In the genomic region with DNA sequence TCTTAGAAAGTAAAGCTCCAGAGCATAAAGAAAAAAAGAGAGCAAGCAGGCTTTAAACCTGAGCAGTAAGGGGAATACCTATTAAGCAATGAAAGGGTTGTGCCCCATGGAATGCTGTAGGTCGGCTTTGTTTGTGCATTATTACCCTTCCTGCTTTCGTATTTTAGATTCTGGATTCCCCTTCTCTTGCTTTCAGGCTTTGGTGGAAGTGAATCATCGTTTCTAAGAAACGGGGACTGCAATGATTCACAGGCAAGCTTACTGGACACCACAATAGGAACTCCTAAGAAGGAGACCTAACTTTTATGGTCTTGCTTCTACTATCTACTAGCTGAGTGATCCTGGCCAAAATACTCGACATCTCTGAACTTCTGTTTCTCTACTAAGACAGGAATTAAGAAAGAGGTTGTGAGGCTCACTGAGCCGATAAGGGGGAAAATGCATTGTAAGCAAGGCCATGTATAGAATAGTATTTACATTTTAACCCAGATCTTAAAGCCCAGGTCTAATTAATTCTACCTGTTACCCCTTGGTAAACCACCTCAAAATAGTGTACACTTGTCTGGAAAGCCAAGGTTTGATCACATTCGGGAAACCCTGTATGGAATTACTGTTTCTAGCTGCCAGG, we compare ENCODE assay signal across 8 cellular contexts. TPM values are rescaled to one million over a fixed set of nuclear protein-coding genes. Genes with fewer than 3 reads are reported as not detected.
DNase-seq lines count a peak whose midpoint lies in the region; ATAC-seq, FAIRE-seq and TF ChIP-seq lines count a peak whose summit lies in the region.

No MANE protein-coding gene starts in this region.

- CTCF ChIA-PET in activated CD4-positive, alpha-beta memory T cell treated with anti-CD3 and anti-CD28 coated beads for 36 hours (lab: Charles Lee) = interaction anchor here (1.2 to 2.0 kb wide), 2 partner anchors 25 to 53 kb away, joined by 7 to 10 read pairs; no protein-coding TSS in a partner anchor

- FAIRE-seq in GM19239 (lab: Jason Lieb, UNC) = peak; percentile 93

- H3K4me3 ChIP-seq in CD4-positive, CD25-positive, alpha-beta regulatory T cell (ENCODE audit: low read depth, low read length) = no peak overlapping the region
- H3K4me3 ChIP-seq in hepatocyte = no peak overlapping the region

- H4K20me1 ChIP-seq in hepatocyte (ENCODE audit: insufficient read depth, poor library complexity, severe bottlenecking) = no peaks in the 10 kb centered on the region

- no peak overlapping the region for H2AFZ ChIP-seq in hepatocyte

- H3K27ac ChIP-seq in CD4-positive, CD25-positive, alpha-beta regulatory T cell (ENCODE audit: insufficient read depth, low read length, poor library complexity, severe bottlenecking) = no peak overlapping the region
- peak overlapping the region; percentile 78 for H3K27ac ChIP-seq in hepatocyte

- peaks cover 12% of the 10 kb centered on the region for H3K4me1 ChIP-seq in CD4-positive, CD25-positive, alpha-beta regulatory T cell (ENCODE audit: control insufficient read depth, insufficient read depth, low read length, poor library complexity, severe bottlenecking)
- H3K4me1 ChIP-seq in hepatocyte (ENCODE audit: insufficient read depth) = peaks cover 15% of the 10 kb centered on the region

- H3K9me3 Mint-ChIP-seq in CD4-positive, CD25-positive, alpha-beta regulatory T cell = peaks cover 0 to 1% (median 0%) of the 10 kb centered on the region in 7 donors
- H3K9me3 Mint-ChIP-seq in activated CD4-positive, alpha-beta memory T cell treated with anti-CD3 and anti-CD28 coated beads for 36 hours = no peaks in the 10 kb centered on the region
- H3K9me3 Mint-ChIP-seq in type B pancreatic cell = no peaks in the 10 kb centered on the region

- peaks cover 0 to 15% (median 11%) of the 10 kb centered on the region in 4 donors for H3K4me1 Mint-ChIP-seq in CD4-positive, CD25-positive, alpha-beta regulatory T cell
- H3K4me1 Mint-ChIP-seq in activated CD4-positive, alpha-beta memory T cell treated with anti-CD3 and anti-CD28 coated beads for 36 hours (ENCODE audit: low read depth) = peaks cover 49% of the 10 kb centered on the region
- H3K4me1 Mint-ChIP-seq in type B pancreatic cell (ENCODE audit: unreplicated experiment) = peaks cover 7% of the 10 kb centered on the region

- peak overlapping the region; percentile 2 to 78 (median 54) for H3K4me3 Mint-ChIP-seq in CD4-positive, CD25-positive, alpha-beta regulatory T cell
- H3K4me3 Mint-ChIP-seq in activated CD4-positive, alpha-beta memory T cell treated with anti-CD3 and anti-CD28 coated beads for 36 hours = peak overlapping the region; percentile 77
- peak overlapping the region; percentile 85 for H3K4me3 Mint-ChIP-seq in type B pancreatic cell

- no peaks in the 10 kb centered on the region for H3K36me3 ChIP-seq in CD4-positive, CD25-positive, alpha-beta regulatory T cell (ENCODE audit: control insufficient read depth, insufficient read depth, low read length)
- no peaks in the 10 kb centered on the region for H3K36me3 ChIP-seq in hepatocyte (replicated peaks; ENCODE audit: insufficient read depth, low read depth)

- H3K9me2 ChIP-seq in hepatocyte (replicated peaks; ENCODE audit: insufficient read depth) = no peaks in the 10 kb centered on the region

- H3K9me3 ChIP-seq in CD4-positive, CD25-positive, alpha-beta regulatory T cell (ENCODE audit: control insufficient read depth in 2 of 2, low read length in 2 of 2) = no peaks in the 10 kb centered on the region
- H3K9me3 ChIP-seq in hepatocyte (ENCODE audit: low read depth) = no peaks in the 10 kb centered on the region

- peak in 1 of 3 donors; percentile 65 for DNase-seq in CD4-positive, CD25-positive, alpha-beta regulatory T cell
- DNase-seq in GM19239 (ENCODE audit: insufficient read length, low spot score) (peak; percentile 33), hepatocyte (ENCODE audit: low spot score) (peak; percentile 67), type B pancreatic cell (ENCODE audit: extremely low spot score, unreplicated experiment) (no peak), NCI-H2196 treated with DMSO at 0.1 percent for 48 hours (lab: John Stamatoyannopoulos, UW; ENCODE audit: unreplicated experiment) (no peak), NCI-H1048 (lab: John Stamatoyannopoulos, UW) (no peak)
- peak; percentile 44 for DNase-seq in activated CD4-positive, alpha-beta memory T cell treated with anti-CD3 and anti-CD28 coated beads for 36 hours

- H3K27me3 ChIP-seq in CD4-positive, CD25-positive, alpha-beta regulatory T cell (ENCODE audit: control insufficient read depth, insufficient read depth, low read length) = peaks cover 23% of the 10 kb centered on the region
- H3K27me3 ChIP-seq in hepatocyte = peaks cover 8% of the 10 kb centered on the region

- intact Hi-C loops in activated CD4-positive, alpha-beta memory T cell treated with anti-CD3 and anti-CD28 coated beads for 36 hours (cut with micrococcal nuclease) = loop anchor here (1.0 to 10.0 kb wide), 11 partner anchors 53 to 921 kb away; a partner anchor contains a TSS

- no peak for TF ChIP-seq CTCF in hepatocyte (IDR thresholded peaks at IDR 0.05; ENCODE audit: poor library complexity)
- no peak for TF ChIP-seq CTCF in type B pancreatic cell (conservative IDR thresholded peaks at IDR 0.05)

- peak overlapping the region; percentile 94 for H3K4me2 ChIP-seq in hepatocyte

- 49% methylated on average over 7 of the region's 7 CpGs for WGBS in hepatocyte (ENCODE audit: low lambda C conversion rate, missing lambda C conversion rate)

- H3K36me3 Mint-ChIP-seq in CD4-positive, CD25-positive, alpha-beta regulatory T cell = peaks cover 11% of the 10 kb centered on the region
- H3K36me3 Mint-ChIP-seq in activated CD4-positive, alpha-beta memory T cell treated with anti-CD3 and anti-CD28 coated beads for 36 hours = peaks cover 4% of the 10 kb centered on the region
- H3K36me3 Mint-ChIP-seq in type B pancreatic cell = peaks cover 19% of the 10 kb centered on the region

- H3K27ac Mint-ChIP-seq in CD4-positive, CD25-positive, alpha-beta regulatory T cell = peak overlapping the region in 1 of 3 donors; percentile 17
- peak overlapping the region; percentile 84 for H3K27ac Mint-ChIP-seq in activated CD4-positive, alpha-beta memory T cell treated with anti-CD3 and anti-CD28 coated beads for 36 hours
- H3K27ac Mint-ChIP-seq in type B pancreatic cell = peak overlapping the region; percentile 99

- peak; percentile 11 to 27 for ATAC-seq in CD4-positive, CD25-positive, alpha-beta regulatory T cell (ENCODE audit: low read depth in 2 of 2)
- peak; percentile 39 for ATAC-seq in HG03521 (IDR thresholded peaks at IDR 0.05; ENCODE audit: unreplicated experiment)

- POLR2A ChIA-PET in activated CD4-positive, alpha-beta memory T cell treated with anti-CD3 and anti-CD28 coated beads for 36 hours (lab: Charles Lee) = interaction anchor here (0.6 to 1.8 kb wide), 5 partner anchors 26 to 1067 kb away, joined by 3 to 5 read pairs (median 3); a partner anchor contains a TSS

- H3K79me2 ChIP-seq in hepatocyte = no peaks in the 10 kb centered on the region

- H3K27me3 Mint-ChIP-seq in CD4-positive, CD25-positive, alpha-beta regulatory T cell = peaks cover 30% of the 10 kb centered on the region
- peaks cover 29% of the 10 kb centered on the region for H3K27me3 Mint-ChIP-seq in activated CD4-positive, alpha-beta memory T cell treated with anti-CD3 and anti-CD28 coated beads for 36 hours
- H3K27me3 Mint-ChIP-seq in type B pancreatic cell = peaks cover 52% of the 10 kb centered on the region

RNA-seq across cellular contexts. Expression of a gene that starts 1.2 kb away (rescaled TPM):
- total RNA-seq in CD4-positive, CD25-positive, alpha-beta regulatory T cell = 2.2 TPM
- 1 to 10 TPM in 3 of 4 donors, under 1 TPM in 1; 0.21 to 3.0 (median 2.0) TPM for polyA plus RNA-seq in CD4-positive, CD25-positive, alpha-beta regulatory T cell
- total RNA-seq in activated CD4-positive, alpha-beta memory T cell treated with anti-CD3 and anti-CD28 coated beads for 36 hours = 10 to 100 TPM; 14.9 to 15.2 TPM
- 3.9 and 5.2 TPM in 2 replicates for total RNA-seq in hepatocyte
- 0.18 and 1.1 TPM in 2 replicates for polyA plus RNA-seq in hepatocyte
- 10.7 and 34.3 TPM in 2 replicates for total RNA-seq in type B pancreatic cell (ENCODE audit: low replicate concordance)

Comparison
In these comparisons a context has a peak if more than half of its experiments do, and no peak if none do; other contexts are left out.
1. DNase-seq: peak in GM19239 (single experiment), activated CD4-positive, alpha-beta memory T cell treated with anti-CD3 and anti-CD28 coated beads for 36 hours (single experiment) and hepatocyte (single experiment); none in type B pancreatic cell (single experiment), NCI-H2196 treated with DMSO at 0.1 percent for 48 hours (single experiment) and NCI-H1048 (single experiment).
2. Peak in every context shown above with its lines, with median percentiles within 50 percentile points of each other: H3K4me3 Mint-ChIP-seq.